8 cellular contexts compared by ENCODE assay signal in the genomic region with DNA sequence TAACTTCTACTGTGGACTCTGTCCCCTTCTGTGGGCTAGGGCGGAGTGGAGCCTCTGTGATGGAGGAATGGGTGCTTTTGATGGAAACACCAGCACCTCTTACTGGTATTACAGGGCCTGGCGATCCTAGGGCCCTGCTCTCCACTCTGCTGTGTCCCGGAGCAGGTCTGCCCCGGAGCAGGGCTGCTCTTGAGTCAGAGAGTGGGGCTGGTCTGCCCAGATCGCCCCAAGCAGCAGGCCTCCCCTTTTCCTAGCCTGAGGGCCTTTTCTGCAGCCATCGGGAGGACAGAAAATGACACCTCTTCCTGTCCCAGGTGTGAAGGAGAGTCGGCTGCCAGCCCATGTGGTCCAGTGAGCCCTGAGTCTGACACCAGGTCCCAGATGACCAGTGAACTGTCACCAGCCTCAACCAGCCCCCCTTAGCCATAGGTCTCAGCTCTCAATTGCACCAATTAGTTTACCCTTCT. TPM values are rescaled to one million over a fixed set of nuclear protein-coding genes. Genes with fewer than 3 reads are reported as not detected.
DNase-seq lines count a peak whose midpoint lies in the region; ATAC-seq and TF ChIP-seq lines count a peak whose summit lies in the region.

No MANE protein-coding gene starts in this region.

- ATAC-seq in HG03342 (IDR thresholded peaks at IDR 0.05; ENCODE audit: unreplicated experiment), result no peak
- ATAC-seq in GM18867 (IDR thresholded peaks at IDR 0.05; ENCODE audit: unreplicated experiment), result no peak

- peak overlapping the region; percentile 86 for H3K4me3 ChIP-seq in Jurkat, Clone E6-1 (ENCODE audit: low read length)
- H3K4me3 ChIP-seq in ascending aorta (peak overlapping the region; percentile 79 to 98), liver (ENCODE audit: low read depth in 1 of 3, low read length in 3 of 3) (peak overlapping the region; percentile 66 to 71 (median 68)), tibial nerve (peak overlapping the region; percentile 74 to 89 (median 85))

- H3K27me3 Mint-ChIP-seq in activated naive CD4-positive, alpha-beta T cell treated with anti-CD3 and anti-CD28 coated beads, Interleukin-2, amount 10 ng/mL, durations not matched to agents 7 days and 5 days, result peaks cover 2% of the 10 kb centered on the region

- H3K9ac ChIP-seq in liver (ENCODE audit: low read depth in 1 of 2, low read length in 2 of 2), result peak overlapping the region in 1 of 2 donors; percentile 94

- peaks cover 33% of the 10 kb centered on the region for H3K36me3 Mint-ChIP-seq in activated naive CD4-positive, alpha-beta T cell treated with anti-CD3 and anti-CD28 coated beads, Interleukin-2, amount 10 ng/mL, durations not matched to agents 7 days and 5 days

- TF ChIP-seq CTCF in ascending aorta (IDR thresholded peaks at IDR 0.05) (no peak), liver (IDR thresholded peaks at IDR 0.05; ENCODE audit: low read depth, low read length, missing input control) (no peak), tibial nerve (IDR thresholded peaks at IDR 0.05) (no peak)

- CTCF ChIA-PET in activated naive CD4-positive, alpha-beta T cell treated with anti-CD3 and anti-CD28 coated beads, Interleukin-2, amount 10 ng/mL, durations not matched to agents 7 days and 5 days (lab: Charles Lee), result interaction anchor here (0.8 to 1.9 kb wide), 2 partner anchors 16 to 49 kb away, joined by 3 to 6 read pairs; a partner anchor contains a TSS

- intact Hi-C loops in ascending aorta (cut with DNase I), result loop anchor here (5.0 to 10.0 kb wide), 4 partner anchors 49 to 518 kb away; a partner anchor contains a TSS

- 17% methylated on average over 7 of the region's 7 CpGs for WGBS in liver
- WGBS in tibial nerve, 2 donors, result 0 to 21% methylated on average over 4 to 7 of the region's 7 CpGs

- H3K27me3 ChIP-seq in ascending aorta (no peaks in the 10 kb centered on the region), liver (ENCODE audit: control insufficient read depth in 4 of 4, insufficient read depth in 4 of 4, low read length in 3 of 4) (no peaks in the 10 kb centered on the region), tibial nerve (no peaks in the 10 kb centered on the region)

- no peak for TF ChIP-seq POLR2A in tibial nerve (IDR thresholded peaks at IDR 0.05)

- DNase-seq in activated naive CD4-positive, alpha-beta T cell treated with anti-CD3 and anti-CD28 coated beads, Interleukin-2, amount 10 ng/mL, durations not matched to agents 7 days and 5 days, result no peak
- DNase-seq in activated naive CD4-positive, alpha-beta T cell (lab: John Stamatoyannopoulos, UW), result no peak
- no peak for DNase-seq in Jurkat, Clone E6-1 (ENCODE audit: low read depth, low spot score)
- no peak for DNase-seq in ascending aorta (ENCODE audit: low spot score in 2 of 2)
- DNase-seq in tibial nerve (ENCODE audit: low spot score in 2 of 2), result no peak

- peak overlapping the region; percentile 82 for H3K4me3 Mint-ChIP-seq in activated naive CD4-positive, alpha-beta T cell treated with anti-CD3 and anti-CD28 coated beads, Interleukin-2, amount 10 ng/mL, durations not matched to agents 7 days and 5 days

- no peaks in the 10 kb centered on the region for H3K9me3 Mint-ChIP-seq in activated naive CD4-positive, alpha-beta T cell treated with anti-CD3 and anti-CD28 coated beads, Interleukin-2, amount 10 ng/mL, durations not matched to agents 7 days and 5 days

- H3K9me3 ChIP-seq in ascending aorta (no peaks in the 10 kb centered on the region), liver (ENCODE audit: control insufficient read depth in 4 of 4, low read length in 3 of 4) (no peaks in the 10 kb centered on the region), tibial nerve (no peaks in the 10 kb centered on the region)

- peaks cover 43% of the 10 kb centered on the region for H3K4me1 Mint-ChIP-seq in activated naive CD4-positive, alpha-beta T cell treated with anti-CD3 and anti-CD28 coated beads, Interleukin-2, amount 10 ng/mL, durations not matched to agents 7 days and 5 days

- TF ChIP-seq EP300 in tibial nerve (IDR thresholded peaks at IDR 0.05), result no peak

- peaks cover 36 to 37% of the 10 kb centered on the region in 2 donors for H3K36me3 ChIP-seq in ascending aorta
- peaks cover 16 to 30% (median 26%) of the 10 kb centered on the region in 4 donors for H3K36me3 ChIP-seq in liver (ENCODE audit: control insufficient read depth in 4 of 4, insufficient read depth in 3 of 4, low read depth in 1 of 4, low read length in 3 of 4)
- H3K36me3 ChIP-seq in tibial nerve, result peaks cover 2 to 39% (median 21%) of the 10 kb centered on the region in 3 donors

- H3K27ac ChIP-seq in ascending aorta (peak overlapping the region; percentile 80 to 95), liver (ENCODE audit: low read depth in 1 of 2, low read length in 2 of 2) (peak overlapping the region; percentile 6 to 51), tibial nerve (peak overlapping the region in 3 of 4 donors; percentile 30 to 93 (median 87))

- H3K27ac Mint-ChIP-seq in activated naive CD4-positive, alpha-beta T cell treated with anti-CD3 and anti-CD28 coated beads, Interleukin-2, amount 10 ng/mL, durations not matched to agents 7 days and 5 days, result peak overlapping the region; percentile 76

- peaks cover 20 to 22% of the 10 kb centered on the region in 2 donors for H3K4me1 ChIP-seq in ascending aorta
- peaks cover 7 to 20% (median 17%) of the 10 kb centered on the region in 4 donors for H3K4me1 ChIP-seq in liver (ENCODE audit: control insufficient read depth in 4 of 4, insufficient read depth in 4 of 4, low read length in 3 of 4)
- H3K4me1 ChIP-seq in tibial nerve, result peaks cover 0 to 28% (median 15%) of the 10 kb centered on the region in 4 donors

- no peak for TF ChIP-seq RAD21 in liver (IDR thresholded peaks at IDR 0.05)

TF ChIP-seq in liver, 16 proteins besides CTCF, POLR2A, EP300 and RAD21:
- no peak for TF ChIP-seq FOXA2 (IDR thresholded peaks at IDR 0.05)
- TF ChIP-seq HNF4A (conservative IDR thresholded peaks at IDR 0.05), result peak; percentile 28 to 49

RNA-seq across cellular contexts. Expression of a gene that starts 1.4 kb away (rescaled TPM):
- polyA plus RNA-seq in Jurkat, Clone E6-1 (2012; ENCODE audit: insufficient read depth, insufficient read length), result 15.9 TPM
- total RNA-seq in ascending aorta (17.9 TPM), liver (10 to 100 TPM; 13.8 to 78.6 TPM), tibial nerve (10 to 100 TPM; 19.7 to 31.5 (median 25.1) TPM)
- polyA plus RNA-seq in liver, result 10 to 100 TPM in 1 of 2 donors, 1 to 10 TPM in 1; 2.0 to 12.4 TPM

RNA-seq across cellular contexts. Expression of a gene that starts 42.7 kb away (rescaled TPM):
- 12.8 TPM for polyA plus RNA-seq in Jurkat, Clone E6-1 (2012; ENCODE audit: insufficient read depth, insufficient read length)
- total RNA-seq in ascending aorta (5.2 TPM), liver (1 to 10 TPM; 3.5 to 4.9 TPM), tibial nerve (10 to 100 TPM in 2 of 4 donors, 1 to 10 TPM in 2; 8.4 to 12.6 (median 10.5) TPM)
- 1 to 10 TPM; 3.4 to 3.9 TPM for polyA plus RNA-seq in liver

RNA-seq across cellular contexts. Expression of a gene that starts 49.5 kb away (rescaled TPM):
- 7.3 TPM for polyA plus RNA-seq in Jurkat, Clone E6-1 (2012; ENCODE audit: insufficient read depth, insufficient read length)
- total RNA-seq in ascending aorta (19.6 TPM), liver (1 to 10 TPM; 6.3 to 7.8 TPM), tibial nerve (10 to 100 TPM; 20.1 to 29.1 (median 26.2) TPM)
- 1 to 10 TPM; 1.5 to 2.6 TPM for polyA plus RNA-seq in liver

Comparison
In these comparisons a context has a peak if more than half of its experiments do, and no peak if none do; other contexts are left out.
1. H3K27ac ChIP-seq: peak in every context shown above with its lines; median percentile 88 in ascending aorta; 87 in tibial nerve; 28 in liver.